ENCODE assay signal across 16 cellular contexts in genomic region chr1:150087415-150087814, GRCh38. TPM values are rescaled to one million over a fixed set of nuclear protein-coding genes. Genes with fewer than 3 reads are reported as not detected.
DNase-seq lines count a peak whose midpoint lies in the region; ATAC-seq and TF ChIP-seq lines count a peak whose summit lies in the region.
"Had no signal": no experiment of that assay in that cellular context is flagged by ENCODE, and none has a peak within 500 bp of the region (broad histone marks: within the 10 kb centered on the region; RNA-seq: fewer than 3 reads in every experiment).

No MANE protein-coding gene starts in this region.

- no peaks in the 10 kb centered on the region for H3K9me2 ChIP-seq in neural cell (ENCODE audit: insufficient read depth, low read length)

- no peaks in the 10 kb centered on the region for H3F3A ChIP-seq in neural cell (ENCODE audit: insufficient read depth, low read length, poor library complexity, severe bottlenecking)

- no peaks in the 10 kb centered on the region for H3K27me3 Mint-ChIP-seq in T-helper 17 cell
- H3K27me3 Mint-ChIP-seq: CD4-positive, alpha-beta T cell had no signal

- H3K79me2 ChIP-seq in neural cell (replicated peaks; ENCODE audit: insufficient read depth, low read length), result no peaks in the 10 kb centered on the region

- H3K4me1 Mint-ChIP-seq in T-helper 17 cell, result peaks cover 24% of the 10 kb centered on the region

- DNase-seq in HEK293T (ENCODE audit: extremely low spot score) (no peak), caudate nucleus (lab: John Stamatoyannopoulos, UW) (no peak), NCI-H187 (lab: John Stamatoyannopoulos, UW) (no peak), T-helper 17 cell (no peak)
- DNase-seq: 8988T; ACHN; Caco-2; Calu3; CD4-positive, alpha-beta T cell; CD8-positive, alpha-beta T cell; DMS79 treated with DMSO at 0.1 percent for 48 hours; GF-D8 had no signal

- H3K4me3 Mint-ChIP-seq in T-helper 17 cell, result no peak overlapping the region
- H3K4me3 Mint-ChIP-seq: CD4-positive, alpha-beta T cell; CD8-positive, alpha-beta T cell had no signal

- no peak overlapping the region for H2AFZ ChIP-seq in neural cell (ENCODE audit: low read depth, low read length)

- peak overlapping the region; percentile 31 for H3K4me3 ChIP-seq in neural cell (ENCODE audit: low read length)
- H3K4me3 ChIP-seq: BLaER1 treated with 17β-estradiol and CSF1 and Interleukin-3, amounts not matched to agents 10 nM and 100 nM had no signal

- TF ChIP-seq RAD21 in neural cell (conservative IDR thresholded peaks at IDR 0.05), result no peak

- POLR2A ChIA-PET in HEK293T (lab: Yijun Ruan, JAX), result no interaction called here

- H3K36me3 Mint-ChIP-seq in T-helper 17 cell (ENCODE audit: low read depth), result peaks cover 18% of the 10 kb centered on the region

- TF ChIP-seq EP300 in neural cell (conservative IDR thresholded peaks at IDR 0.05; ENCODE audit: poor library complexity, severe bottlenecking), result peak; percentile 88

- H3K4me2 ChIP-seq in neural cell (ENCODE audit: low read length), result no peak overlapping the region
- H3K4me2 ChIP-seq: BLaER1 treated with 17β-estradiol and CSF1 and Interleukin-3, amounts not matched to agents 10 nM and 100 nM had no signal

- no peak overlapping the region for H3K27ac Mint-ChIP-seq in T-helper 17 cell
- H3K27ac Mint-ChIP-seq: CD4-positive, alpha-beta T cell; CD8-positive, alpha-beta T cell had no signal

- no peak for ATAC-seq in GM21447 (IDR thresholded peaks at IDR 0.05; ENCODE audit: unreplicated experiment)
- ATAC-seq in T-helper 17 cell, result no peak
- ATAC-seq: CD8-positive, alpha-beta T cell had no signal

- H3K27me3 ChIP-seq in neural cell (ENCODE audit: insufficient read depth, low read depth, low read length), result no peaks in the 10 kb centered on the region
- H3K27me3 ChIP-seq: BLaER1 treated with 17β-estradiol and CSF1 and Interleukin-3, amounts not matched to agents 10 nM and 100 nM had no signal

- peak overlapping the region; percentile 21 for H3K9ac ChIP-seq in neural cell (ENCODE audit: low read length)
- H3K9ac ChIP-seq: BLaER1 treated with 17β-estradiol and CSF1 and Interleukin-3, amounts not matched to agents 10 nM and 100 nM had no signal

- no peaks in the 10 kb centered on the region for H4K20me1 ChIP-seq in neural cell (ENCODE audit: insufficient read depth)
- H4K20me1 ChIP-seq: BLaER1 treated with 17β-estradiol and CSF1 and Interleukin-3, amounts not matched to agents 10 nM and 100 nM had no signal

- peaks cover 3% of the 10 kb centered on the region for H3K36me3 ChIP-seq in neural cell (ENCODE audit: insufficient read depth, low read length)

- TF ChIP-seq CTCF in neural cell (IDR thresholded peaks at IDR 0.05; ENCODE audit: poor library complexity, severe bottlenecking), result no peak

- no peaks in the 10 kb centered on the region for H3K9me3 ChIP-seq in neural cell (ENCODE audit: low read length)
- H3K9me3 ChIP-seq in T-helper 17 cell (ENCODE audit: control insufficient read depth, low read length, poor library complexity, severe bottlenecking), result no peaks in the 10 kb centered on the region
- H3K9me3 ChIP-seq: BLaER1 treated with 17β-estradiol and CSF1 and Interleukin-3, amounts not matched to agents 10 nM and 100 nM; Caco-2 had no signal

- CTCF ChIA-PET in HEK293T (lab: Yijun Ruan, JAX), result no interaction called here

- H3K27ac ChIP-seq in caudate nucleus (ENCODE audit: low read depth, low read length), result peak overlapping the region; percentile 20
- H3K27ac ChIP-seq in neural cell (ENCODE audit: low read length), result peak overlapping the region; percentile 79
- H3K27ac ChIP-seq: BLaER1 treated with 17β-estradiol and CSF1 and Interleukin-3, amounts not matched to agents 10 nM and 100 nM; C4-2B had no signal

TF ChIP-seq in HEK293T, 16 proteins besides CTCF, POLR2A, EP300 and RAD21:
- no peak for TF ChIP-seq ELF4 (IDR thresholded peaks at IDR 0.05)
- TF ChIP-seq, protein P1, sequence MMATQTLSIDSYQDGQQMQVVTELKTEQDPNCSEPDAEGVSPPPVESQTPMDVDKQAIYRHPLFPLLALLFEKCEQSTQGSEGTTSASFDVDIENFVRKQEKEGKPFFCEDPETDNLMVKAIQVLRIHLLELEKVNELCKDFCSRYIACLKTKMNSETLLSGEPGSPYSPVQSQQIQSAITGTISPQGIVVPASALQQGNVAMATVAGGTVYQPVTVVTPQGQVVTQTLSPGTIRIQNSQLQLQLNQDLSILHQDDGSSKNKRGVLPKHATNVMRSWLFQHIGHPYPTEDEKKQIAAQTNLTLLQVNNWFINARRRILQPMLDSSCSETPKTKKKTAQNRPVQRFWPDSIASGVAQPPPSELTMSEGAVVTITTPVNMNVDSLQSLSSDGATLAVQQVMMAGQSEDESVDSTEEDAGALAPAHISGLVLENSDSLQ (IDR thresholded peaks at IDR 0.05), result peak; percentile 31; the same call in 1 of the 2 replicates

TF ChIP-seq in neural cell, 6 proteins besides CTCF, POLR2A, EP300 and RAD21:
- TF ChIP-seq SMC3 (conservative IDR thresholded peaks at IDR 0.05; ENCODE audit: poor library complexity) (no peak), POLR2AphosphoS5 (IDR thresholded peaks at IDR 0.05) (peak; percentile 55)

RNA-seq across cellular contexts. Expression of gene VPS45, which starts 19.8 kb away (rescaled TPM):
- polyA plus RNA-seq in neural cell, result 150 and 174 TPM in 2 replicates
- polyA minus RNA-seq in neural cell, result 141 and 149 TPM in 2 replicates
- 10 to 100 TPM; 17.5 to 18.4 TPM for total RNA-seq in T-helper 17 cell
